Comparison of ENCODE assay signal across 10 cellular contexts in genomic region chr7:28573059-28573553, GRCh38.
DNase-seq lines count a peak whose midpoint lies in the region; ATAC-seq and TF ChIP-seq lines count a peak whose summit lies in the region.
"Had no signal": no experiment of that assay in that cellular context is flagged by ENCODE, and none has a peak within 500 bp of the region (broad histone marks: within the 10 kb centered on the region; RNA-seq: fewer than 3 reads in every experiment).

No MANE protein-coding gene starts in this region.

- no peak overlapping the region for H3K27ac Mint-ChIP-seq in chondrocyte (ENCODE audit: unreplicated experiment)
- H3K27ac Mint-ChIP-seq: activated naive CD8-positive, alpha-beta T cell treated with anti-CD3 and anti-CD28 coated beads, Interleukin-2, amount 10 ng/mL, durations not matched to agents 7 days and 5 days; CD8-positive, alpha-beta memory T cell had no signal

- TF ChIP-seq EP300 in gastroesophageal sphincter (IDR thresholded peaks at IDR 0.05): no peak

- H3K36me3 ChIP-seq in BE2C (no peaks in the 10 kb centered on the region), heart right ventricle (peaks cover 0 to 8% (median 0%) of the 10 kb centered on the region in 9 donors), gastroesophageal sphincter (no peaks in the 10 kb centered on the region)

- peaks cover 6% of the 10 kb centered on the region for H3K27me3 Mint-ChIP-seq in chondrocyte (ENCODE audit: low read depth)

- TF ChIP-seq POLR2A in gastroesophageal sphincter (IDR thresholded peaks at IDR 0.05): no peak

- H3K27me3 ChIP-seq in BE2C (no peaks in the 10 kb centered on the region; the same call in 1 of the 2 replicates), heart right ventricle (no peaks in the 10 kb centered on the region), gastroesophageal sphincter (no peaks in the 10 kb centered on the region)

- WGBS in heart right ventricle, 2 donors: 47 to 67% methylated on average over 6 of the region's 6 CpGs
- 43 to 63% methylated on average over 3 to 6 of the region's 6 CpGs for WGBS in gastroesophageal sphincter (ENCODE audit: low coverage in 1 of 2), 2 donors

- H3K4me3 ChIP-seq in BE2C (ENCODE audit: low read depth, low read length): no peak overlapping the region; the same call in 1 of the 2 replicates
- no peak overlapping the region for H3K4me3 ChIP-seq in Jurkat, Clone E6-1 (ENCODE audit: low read length)
- no peak overlapping the region for H3K4me3 ChIP-seq in heart right ventricle
- no peak overlapping the region for H3K4me3 ChIP-seq in gastroesophageal sphincter

- no peaks in the 10 kb centered on the region for H3K9me3 Mint-ChIP-seq in chondrocyte (ENCODE audit: low read depth)

- ATAC-seq in heart right ventricle: peak in 7 of 8 donors; percentile 29 to 87 (median 75)
- no peak for ATAC-seq in HG02973 (IDR thresholded peaks at IDR 0.05; ENCODE audit: unreplicated experiment)
- ATAC-seq in gastroesophageal sphincter: no peak

- DNase-seq in BE2C: peak; percentile 41
- peak; percentile 19 for DNase-seq in Jurkat, Clone E6-1 (ENCODE audit: low read depth, low spot score)
- DNase-seq in heart right ventricle: peak in 1 of 2 donors; percentile 58
- no peak for DNase-seq in chondrocyte (ENCODE audit: low spot score)
- DNase-seq in activated CD4-positive, CD25-positive, alpha-beta regulatory T cell (lab: John Stamatoyannopoulos, UW): no peak
- DNase-seq: activated naive CD8-positive, alpha-beta T cell treated with anti-CD3 and anti-CD28 coated beads, Interleukin-2, amount 10 ng/mL, durations not matched to agents 7 days and 5 days; CD8-positive, alpha-beta memory T cell had no signal

- no peak overlapping the region for H3K4me3 Mint-ChIP-seq in chondrocyte (ENCODE audit: unreplicated experiment)
- H3K4me3 Mint-ChIP-seq: activated naive CD8-positive, alpha-beta T cell treated with anti-CD3 and anti-CD28 coated beads, Interleukin-2, amount 10 ng/mL, durations not matched to agents 7 days and 5 days; CD8-positive, alpha-beta memory T cell had no signal

- H3K36me3 Mint-ChIP-seq in chondrocyte (ENCODE audit: low read depth): no peaks in the 10 kb centered on the region
- H3K36me3 Mint-ChIP-seq: CD8-positive, alpha-beta memory T cell had no signal

- peaks cover 43% of the 10 kb centered on the region for H3K4me1 Mint-ChIP-seq in chondrocyte (ENCODE audit: low read depth)
- H3K4me1 Mint-ChIP-seq: CD8-positive, alpha-beta memory T cell had no signal

- TF ChIP-seq CTCF in BE2C (IDR thresholded peaks at IDR 0.05; ENCODE audit: low read depth, low read length) (no peak), heart right ventricle (IDR thresholded peaks at IDR 0.05) (no peak), chondrocyte (IDR thresholded peaks at IDR 0.05) (no peak), gastroesophageal sphincter (IDR thresholded peaks at IDR 0.05) (no peak)

- H3K4me1 ChIP-seq in BE2C: peaks cover 18% of the 10 kb centered on the region
- peaks cover 0 to 36% (median 18%) of the 10 kb centered on the region in 9 donors for H3K4me1 ChIP-seq in heart right ventricle
- H3K4me1 ChIP-seq in gastroesophageal sphincter: peaks cover 0 to 4% (median 0%) of the 10 kb centered on the region in 3 donors

- intact Hi-C loops in heart right ventricle (cut with DNase I): no loop called here

- H3K9me3 ChIP-seq in BE2C: no peaks in the 10 kb centered on the region
- H3K9me3 ChIP-seq in heart right ventricle: no peaks in the 10 kb centered on the region
- H3K9me3 ChIP-seq in gastroesophageal sphincter: no peaks in the 10 kb centered on the region

- peak overlapping the region in 3 of 10 donors; percentile 1 to 11 (median 7) for H3K27ac ChIP-seq in heart right ventricle
- H3K27ac ChIP-seq in gastroesophageal sphincter: no peak overlapping the region

TF ChIP-seq in PFSK-1, 5 proteins besides CTCF, POLR2A, EP300 and RAD21:
- TF ChIP-seq POLR2AphosphoS5 (IDR thresholded peaks at IDR 0.05; ENCODE audit: low read depth, low read length) (peak; percentile 53; the same call in 1 of the 2 replicates), REST (IDR thresholded peaks at IDR 0.05; ENCODE audit: insufficient read depth in 1 of 2, low read depth in 2 of 2, low read length in 2 of 2) (peak in 1 of 2 experiments; percentile 52; a peak in 1 of 4 replicates), SIN3A (IDR thresholded peaks at IDR 0.05; ENCODE audit: borderline replicate concordance, insufficient read depth, low read length) (peak; percentile 79; the same call in 1 of the 2 replicates), FOXP2 (optimal IDR thresholded peaks at IDR 0.05; ENCODE audit: borderline replicate concordance, extremely low read depth, extremely low read length, insufficient read depth) (no peak), TAF1 (IDR thresholded peaks at IDR 0.05; ENCODE audit: borderline replicate concordance, insufficient read depth, low read length) (no peak)

Comparison
In these comparisons a context has a peak if more than half of its experiments do, and no peak if none do; other contexts are left out.
1. DNase-seq: peak in BE2C (single experiment) and Jurkat, Clone E6-1 (single experiment); none in chondrocyte (single experiment) and activated CD4-positive, CD25-positive, alpha-beta regulatory T cell (0 of 4).
2. ATAC-seq: peak in heart right ventricle (7 of 8); none in HG02973 (single experiment) and gastroesophageal sphincter (single experiment).